In genomic region chr2:135167273-135167672, GRCh38 we compare ENCODE assay signal across 19 cellular contexts.
DNase-seq lines count a peak whose midpoint lies in the region; ATAC-seq, FAIRE-seq and TF ChIP-seq lines count a peak whose summit lies in the region.
"Had no signal": no experiment of that assay in that cellular context is flagged by ENCODE, and none has a peak within 500 bp of the region (broad histone marks: within the 10 kb centered on the region; RNA-seq: fewer than 3 reads in every experiment).

No MANE protein-coding gene starts in this region.

- WGBS in HepG2 (ENCODE audit: low lambda C conversion rate) = 96% methylated on average over 1 of the region's 1 CpG
- 100% methylated on average over 1 of the region's 1 CpG for WGBS in right lobe of liver (ENCODE audit: insufficient coverage, low coverage, low lambda C conversion rate, missing lambda C conversion rate)

- H3K79me2 ChIP-seq in HepG2 (ENCODE audit: insufficient read depth, low read length) = no peaks in the 10 kb centered on the region

- TF ChIP-seq EP300 in HepG2 (IDR thresholded peaks at IDR 0.05; ENCODE audit: low read depth in 2 of 2, low read length in 2 of 2) = no peak
- TF ChIP-seq EP300 in HepG2 (CRISPR knock-in tag; IDR thresholded peaks at IDR 0.05; ENCODE audit: borderline replicate concordance) = no peak

- intact Hi-C loops in HepG2 (cut with micrococcal nuclease; ENCODE audit: unreplicated experiment) (no loop called here), right lobe of liver (cut with DNase I) (no loop called here), left lung (cut with DNase I) (no loop called here)

- CTCF ChIA-PET in HepG2 (lab: Yijun Ruan, JAX; ENCODE audit: low intra/inter-chr PET ratio, low total read pairs) = no interaction called here

- TF ChIP-seq RAD21 in HepG2 (CRISPR knock-in tag; IDR thresholded peaks at IDR 0.05) = no peak

- H3K27me3 ChIP-seq in HepG2 (ENCODE audit: control insufficient read depth in 1 of 2, insufficient read depth in 2 of 2, low read length in 2 of 2) (no peaks in the 10 kb centered on the region), right lobe of liver (no peaks in the 10 kb centered on the region), left lung (no peaks in the 10 kb centered on the region)
- H3K27me3 ChIP-seq: BE2C had no signal

- H3K4me3 ChIP-seq in HepG2 (replicated peaks in 1 of 3; ENCODE audit: insufficient read depth in 1 of 3, low read depth in 2 of 3, low read length in 3 of 3) (no peak overlapping the region), right lobe of liver (no peak overlapping the region), left lung (no peak overlapping the region)
- H3K4me3 ChIP-seq: K562 had no signal

- TF ChIP-seq POLR2A in HepG2 (IDR thresholded peaks at IDR 0.05; ENCODE audit: insufficient read depth in 1 of 2, low read depth in 2 of 2, low read length in 2 of 2) (no peak), right lobe of liver (IDR thresholded peaks at IDR 0.05) (no peak)

- in situ Hi-C loops in HepG2 (cut with HindIII; ENCODE audit: extremely low pct_ligation_motif_present, low pct_unique_long_range_greater_than_20kb) = no loop called here

- no peaks in the 10 kb centered on the region for H4K20me1 ChIP-seq in HepG2 (ENCODE audit: insufficient read depth, low read length)

- POLR2A ChIA-PET in HepG2 (lab: Yijun Ruan, JAX) = no interaction called here

- BruUV-seq in HepG2 (replicated peaks; lab: Mats Ljungman, UMichigan) = no TSS peak

- no peak for ATAC-seq in HepG2
- ATAC-seq in right lobe of liver = no peak
- no peak for ATAC-seq in HG03097 (IDR thresholded peaks at IDR 0.05; ENCODE audit: low FRiP score, unreplicated experiment)
- no peak for ATAC-seq in left lung
- ATAC-seq: K562 had no signal

- H3K9me3 ChIP-seq in HepG2 (ENCODE audit: low read length) (no peaks in the 10 kb centered on the region), right lobe of liver (no peaks in the 10 kb centered on the region), left lung (no peaks in the 10 kb centered on the region)
- H3K9me3 ChIP-seq: BE2C, Caco-2 had no signal

- no peak overlapping the region for H2AFZ ChIP-seq in HepG2 (ENCODE audit: low read length)

- FAIRE-seq in HepG2 (lab: Jason Lieb, UNC) = no peak
- FAIRE-seq: D721Med, GM12892, H1, K562 had no signal

- DNase-seq in HepG2 (ENCODE audit: low spot score) (no peak), right lobe of liver (no peak), myocyte (ENCODE audit: low read depth) (peak; percentile 17), hypothalamus (lab: John Stamatoyannopoulos, UW) (no peak), left lung (no peak)
- DNase-seq: ACHN; BE2C; C1 segment of cervical spinal cord; Caco-2; CD4-positive, CD25-positive, alpha-beta regulatory T cell; H9; IMR-90 had no signal

- peaks cover 29 to 73% of the 10 kb centered on the region in 2 experiments for H3K36me3 ChIP-seq in HepG2 (replicated peaks in 1 of 2; ENCODE audit: control insufficient read depth in 1 of 2, insufficient read depth in 2 of 2, low read length in 2 of 2)
- peaks cover 0 to 67% (median 15%) of the 10 kb centered on the region in 4 donors for H3K36me3 ChIP-seq in right lobe of liver
- H3K36me3 ChIP-seq in left lung = peaks cover 0 to 96% of the 10 kb centered on the region in 2 donors
- H3K36me3 ChIP-seq: BE2C had no signal

- no peak overlapping the region for H3K9ac ChIP-seq in HepG2 (ENCODE audit: insufficient read depth, low read depth, low read length)

- H3K27ac ChIP-seq in HepG2 (ENCODE audit: extremely low read length, insufficient read depth, low read length) (no peak overlapping the region), right lobe of liver (no peak overlapping the region), angular gyrus (ENCODE audit: low read depth, low read length) (peak overlapping the region; percentile 74), left lung (no peak overlapping the region)
- H3K27ac ChIP-seq: HL-60 had no signal

- H3K4me2 ChIP-seq in HepG2 (ENCODE audit: low read depth, low read length) = no peak overlapping the region

- H3K4me1 ChIP-seq in HepG2 (ENCODE audit: insufficient read depth, low read length) (no peaks in the 10 kb centered on the region), right lobe of liver (no peaks in the 10 kb centered on the region), left lung (no peaks in the 10 kb centered on the region)
- H3K4me1 ChIP-seq: BE2C, Caco-2 had no signal

- TF ChIP-seq CTCF in HepG2 (CRISPR knock-in tag; IDR thresholded peaks at IDR 0.05) = no peak
- no peak for TF ChIP-seq CTCF in right lobe of liver (IDR thresholded peaks at IDR 0.05)
- no peak for TF ChIP-seq CTCF in left lung (IDR thresholded peaks at IDR 0.05)

TF ChIP-seq in HepG2, 621 proteins besides CTCF, POLR2A, EP300 and RAD21:
- TF ChIP-seq ZNF784 (CRISPR knock-in tag; IDR thresholded peaks at IDR 0.05; ENCODE audit: borderline replicate concordance) (no peak), ATF7 (IDR thresholded peaks at IDR 0.05) (0 out of 2 replicates have a peak, but pooled peaks have one; percentile 36), ATF7 (CRISPR knock-in tag; IDR thresholded peaks at IDR 0.05) (no peak)
